Comparison of ENCODE assay signal across 17 cellular contexts in genomic region chr12:4169522-4169921, GRCh38.
DNase-seq lines count a peak whose midpoint lies in the region; ATAC-seq and TF ChIP-seq lines count a peak whose summit lies in the region.
"Had no signal": no experiment of that assay in that cellular context is flagged by ENCODE, and none has a peak within 500 bp of the region (broad histone marks: within the 10 kb centered on the region; RNA-seq: fewer than 3 reads in every experiment).

No MANE protein-coding gene starts in this region.

- no peak for ATAC-seq in activated B cell treated with CpG ODN at 0.5 μM for 24 hours (ENCODE audit: low read depth)

- H2BK120ac ChIP-seq in neuronal stem cell (ENCODE audit: low read depth, low read length), result no peak overlapping the region

- H3K4me3 ChIP-seq in BLaER1 treated with 17β-estradiol and CSF1 and Interleukin-3, amounts not matched to agents 10 nM and 100 nM, result peak overlapping the region in 9 of 10 experiments; percentile 9 to 43 (median 27); a peak in 11 of 20 replicates
- H3K4me3 ChIP-seq in fibroblast of villous mesenchyme (ENCODE audit: low read depth, low read length), result no peak overlapping the region
- H3K4me3 ChIP-seq in neuronal stem cell (ENCODE audit: low read length in 2 of 2), result no peak overlapping the region
- H3K4me3 ChIP-seq: esophagus squamous epithelium, Peyer's patch, thoracic aorta had no signal

- CTCF ChIA-PET in activated B cell treated with CpG ODN at 0.5 μM for 24 hours (lab: Charles Lee), result interaction anchor here (1.8 to 2.3 kb wide), 2 partner anchors 62 to 107 kb away, joined by 6 to 7 read pairs; no protein-coding TSS in a partner anchor

- H3K27me3 ChIP-seq in BLaER1 treated with 17β-estradiol and CSF1 and Interleukin-3, amounts not matched to agents 10 nM and 100 nM, result peaks cover 0 to 12% (median 0%) of the 10 kb centered on the region in 11 experiments; a peak in 8 of 22 replicates
- peaks cover 0 to 10% (median 4%) of the 10 kb centered on the region in 3 experiments for H3K27me3 ChIP-seq in neuronal stem cell (ENCODE audit: control insufficient read depth in 3 of 3, insufficient read depth in 3 of 3, low read depth in 1 of 3, low read length in 3 of 3)
- H3K27me3 ChIP-seq: Peyer's patch had no signal

- H2BK12ac ChIP-seq in neuronal stem cell (ENCODE audit: low read length), result no peak overlapping the region

- DNase-seq in Daoy (ENCODE audit: low read depth) (peak; percentile 33), activated B cell treated with CpG ODN at 0.5 μM for 24 hours (no peak), fibroblast of villous mesenchyme (ENCODE audit: low read depth) (peak; percentile 16), neuronal stem cell (ENCODE audit: low spot score) (no peak), anterior cingulate cortex (lab: John Stamatoyannopoulos, UW) (no peak)
- DNase-seq in stimulated activated CD4-positive, alpha-beta T cell treated with anti-CD3 and anti-CD28 coated beads, Interleukin-4, amount 100 ng/mL, for 1 hour, result no peak
- DNase-seq: esophagus squamous epithelium; immature natural killer cell; KG1; NCI-H1417 treated with DMSO at 0.1 percent for 48 hours; NCI-H2171 treated with DMSO at 0.1 percent for 48 hours; NCI-H82; stimulated activated CD4-positive, alpha-beta T cell treated with anti-CD3 and anti-CD28 coated beads, Interleukin-4, amount 100 ng/mL, for 4 hours; stimulated activated CD8-positive, alpha-beta memory T cell treated with anti-CD3 and anti-CD28 coated beads, Interleukin-4, amount 100 ng/mL, for 48 hours had no signal

- peaks cover 33 to 52% (median 47%) of the 10 kb centered on the region in 10 experiments for H3K4me1 ChIP-seq in BLaER1 treated with 17β-estradiol and CSF1 and Interleukin-3, amounts not matched to agents 10 nM and 100 nM
- peaks cover 0 to 8% of the 10 kb centered on the region in 2 donors for H3K4me1 ChIP-seq in neuronal stem cell (ENCODE audit: control insufficient read depth in 2 of 2, insufficient read depth in 1 of 2, low read depth in 1 of 2, low read length in 2 of 2)
- H3K4me1 ChIP-seq: Peyer's patch had no signal

- H3K9me3 ChIP-seq in BLaER1 treated with 17β-estradiol and CSF1 and Interleukin-3, amounts not matched to agents 10 nM and 100 nM (replicated peaks in 1 of 11), result no peaks in the 10 kb centered on the region
- H3K9me3 ChIP-seq in neuronal stem cell (replicated peaks in 1 of 2; ENCODE audit: control insufficient read depth in 2 of 2, insufficient read depth in 1 of 2, low read depth in 1 of 2, low read length in 2 of 2), result no peaks in the 10 kb centered on the region
- H3K9me3 ChIP-seq: esophagus squamous epithelium, Peyer's patch, thoracic aorta had no signal

- no peak overlapping the region for H3K14ac ChIP-seq in neuronal stem cell (ENCODE audit: low read length)

- intact Hi-C loops in activated B cell treated with CpG ODN at 0.5 μM for 24 hours (cut with micrococcal nuclease), result loop anchor here (2.0 kb wide), 1 partner anchor 13 kb away; no protein-coding TSS in a partner anchor

- no peak overlapping the region for H2AK5ac ChIP-seq in neuronal stem cell (ENCODE audit: low read depth, low read length)

- H3K4me1 Mint-ChIP-seq in activated B cell treated with CpG ODN at 0.5 μM for 24 hours, result peaks cover 42% of the 10 kb centered on the region

- H3K4me2 ChIP-seq in BLaER1 treated with 17β-estradiol and CSF1 and Interleukin-3, amounts not matched to agents 10 nM and 100 nM, result peak overlapping the region; percentile 61 to 85 (median 79)
- H3K4me2 ChIP-seq in neuronal stem cell (ENCODE audit: insufficient read depth, low read length, poor library complexity, severe bottlenecking), result no peak overlapping the region

- no peak overlapping the region for H2AFZ ChIP-seq in neuronal stem cell (ENCODE audit: low read length)

- H3K9me3 Mint-ChIP-seq in activated B cell treated with CpG ODN at 0.5 μM for 24 hours, result no peaks in the 10 kb centered on the region
- H3K9me3 Mint-ChIP-seq: immature natural killer cell had no signal

- H3K4ac ChIP-seq in neuronal stem cell (ENCODE audit: low read length), result no peak overlapping the region

- no peak overlapping the region for H2BK15ac ChIP-seq in neuronal stem cell (ENCODE audit: low read length)

- no peaks in the 10 kb centered on the region for H3K36me3 Mint-ChIP-seq in activated B cell treated with CpG ODN at 0.5 μM for 24 hours (ENCODE audit: low read depth)
- H3K36me3 Mint-ChIP-seq: immature natural killer cell had no signal

- H3K27me3 Mint-ChIP-seq in activated B cell treated with CpG ODN at 0.5 μM for 24 hours, result no peaks in the 10 kb centered on the region

- H3K23ac ChIP-seq in neuronal stem cell (ENCODE audit: low read depth, low read length, poor library complexity), result no peak overlapping the region

- TF ChIP-seq CTCF in activated B cell treated with CpG ODN at 0.5 μM for 24 hours (IDR thresholded peaks at IDR 0.05) (no peak), fibroblast of villous mesenchyme (IDR thresholded peaks at IDR 0.05; ENCODE audit: insufficient read depth, low read depth, low read length) (no peak)

- peak overlapping the region; percentile 2 for H3K4me3 Mint-ChIP-seq in activated B cell treated with CpG ODN at 0.5 μM for 24 hours
- H3K4me3 Mint-ChIP-seq: immature natural killer cell had no signal

- H3K27ac Mint-ChIP-seq in activated B cell treated with CpG ODN at 0.5 μM for 24 hours, result peak overlapping the region; percentile 2
- H3K27ac Mint-ChIP-seq: immature natural killer cell had no signal

- no peak overlapping the region for H3K18ac ChIP-seq in neuronal stem cell (ENCODE audit: low read length)

- peak overlapping the region in 9 of 11 experiments; percentile 28 to 81 (median 68); a peak in 18 of 22 replicates for H3K27ac ChIP-seq in BLaER1 treated with 17β-estradiol and CSF1 and Interleukin-3, amounts not matched to agents 10 nM and 100 nM
- no peak overlapping the region for H3K27ac ChIP-seq in neuronal stem cell (replicated peaks; ENCODE audit: low read length)
- H3K27ac ChIP-seq: esophagus squamous epithelium, Peyer's patch, thoracic aorta had no signal

- H2BK5ac ChIP-seq in neuronal stem cell (ENCODE audit: low read length), result no peak overlapping the region

- H4K91ac ChIP-seq in neuronal stem cell (ENCODE audit: low read depth, low read length, poor library complexity), result no peak overlapping the region

- no peaks in the 10 kb centered on the region for H4K20me1 ChIP-seq in BLaER1 treated with 17β-estradiol and CSF1 and Interleukin-3, amounts not matched to agents 10 nM and 100 nM

- no peaks in the 10 kb centered on the region for H3K36me3 ChIP-seq in BLaER1 treated with 17β-estradiol and CSF1 and Interleukin-3, amounts not matched to agents 10 nM and 100 nM
- H3K36me3 ChIP-seq in neuronal stem cell (replicated peaks in 1 of 2; ENCODE audit: control insufficient read depth in 2 of 2, insufficient read depth in 2 of 2, low read length in 2 of 2), result no peaks in the 10 kb centered on the region
- H3K36me3 ChIP-seq: esophagus squamous epithelium, Peyer's patch, thoracic aorta had no signal

- H3K9ac ChIP-seq in BLaER1 treated with 17β-estradiol and CSF1 and Interleukin-3, amounts not matched to agents 10 nM and 100 nM, result peak overlapping the region in 7 of 11 experiments; percentile 20 to 61 (median 34); a peak in 12 of 22 replicates
- H3K9ac ChIP-seq in neuronal stem cell (ENCODE audit: low read depth, low read length, poor library complexity), result no peak overlapping the region

- H4K8ac ChIP-seq in neuronal stem cell (ENCODE audit: low read depth, low read length), result no peak overlapping the region

- WGBS in neuronal stem cell (ENCODE audit: extremely low coverage in 2 of 2, insufficient read length in 2 of 2, insufficient replicate concordance in 1 of 2), 2 donors, result no CpG with 5 or more reads among the region's 5 CpGs

- POLR2A ChIA-PET in activated B cell treated with CpG ODN at 0.5 μM for 24 hours (lab: Charles Lee), result interaction anchor here (0.7 to 10.0 kb wide), 5 partner anchors 9 to 134 kb away, joined by 3 to 199 read pairs (median 4); partner anchors contain the start of gene CCND2

- no peaks in the 10 kb centered on the region for H3K79me1 ChIP-seq in neuronal stem cell (ENCODE audit: low read depth, low read length)

Comparison
In these comparisons a context has a peak if more than half of its experiments do, and no peak if none do; other contexts are left out.
1. H3K4me3 ChIP-seq: peak in BLaER1 treated with 17β-estradiol and CSF1 and Interleukin-3, amounts not matched to agents 10 nM and 100 nM (9 of 10); none in fibroblast of villous mesenchyme (single experiment) and neuronal stem cell (0 of 2).
2. DNase-seq: peak in Daoy (single experiment) and fibroblast of villous mesenchyme (single experiment); none in activated B cell treated with CpG ODN at 0.5 μM for 24 hours (single experiment), neuronal stem cell (single experiment), anterior cingulate cortex (0 of 58) and stimulated activated CD4-positive, alpha-beta T cell treated with anti-CD3 and anti-CD28 coated beads, Interleukin-4, amount 100 ng/mL, for 1 hour (single experiment).